In genomic region chr3:141332436-141332835, GRCh38 we compare ENCODE assay signal across 14 cellular contexts. TPM values are rescaled to one million over a fixed set of nuclear protein-coding genes. Genes with fewer than 3 reads are reported as not detected.
DNase-seq lines count a peak whose midpoint lies in the region; ATAC-seq and TF ChIP-seq lines count a peak whose summit lies in the region.
"Had no signal": no experiment of that assay in that cellular context is flagged by ENCODE, and none has a peak within 500 bp of the region (broad histone marks: within the 10 kb centered on the region; RNA-seq: fewer than 3 reads in every experiment).

No MANE protein-coding gene starts in this region.

- no peaks in the 10 kb centered on the region for H3K36me3 Mint-ChIP-seq in type B pancreatic cell
- H3K36me3 Mint-ChIP-seq: CD8-positive, alpha-beta T cell had no signal

- H3K4me1 Mint-ChIP-seq in type B pancreatic cell (ENCODE audit: unreplicated experiment) = peaks cover 37% of the 10 kb centered on the region

- H3K36me3 ChIP-seq in cardiac muscle cell = no peaks in the 10 kb centered on the region
- no peaks in the 10 kb centered on the region for H3K36me3 ChIP-seq in muscle layer of duodenum (ENCODE audit: control insufficient read depth in 1 of 2, insufficient read depth in 2 of 2, low read length in 2 of 2)

- no peak for ATAC-seq in Right ventricle myocardium inferior
- ATAC-seq in GM19324 (IDR thresholded peaks at IDR 0.05; ENCODE audit: low FRiP score, unreplicated experiment) = no peak
- ATAC-seq: CD8-positive, alpha-beta T cell; stimulated activated naive CD8-positive, alpha-beta T cell treated with anti-CD3 and anti-CD28 coated beads, Interleukin-15, Interleukin-2, amounts not matched to agents 100 U/mL and 50 U/mL, for 24 hours had no signal

- H3K27ac ChIP-seq in cardiac muscle cell (peak overlapping the region; percentile 45), coronary artery (peak overlapping the region; percentile 8 to 68), muscle layer of duodenum (ENCODE audit: low read length) (peak overlapping the region; percentile 1)
- H3K27ac ChIP-seq: KMS-11 had no signal

- TF ChIP-seq CTCF in cardiac muscle cell (IDR thresholded peaks at IDR 0.05; ENCODE audit: low read depth, low read length) (no peak), coronary artery (IDR thresholded peaks at IDR 0.05) (no peak), type B pancreatic cell (conservative IDR thresholded peaks at IDR 0.05) (no peak), GM10266 (IDR thresholded peaks at IDR 0.05; ENCODE audit: control insufficient read depth, insufficient read depth, low read depth, missing control alignments) (no peak)

- H3K9me3 Mint-ChIP-seq in type B pancreatic cell = no peaks in the 10 kb centered on the region
- H3K9me3 Mint-ChIP-seq: activated CD4-positive, alpha-beta memory T cell treated with anti-CD3 and anti-CD28 coated beads, Interleukin-2, amount 10 ng/mL, durations not matched to agents 7 days and 5 days; CD8-positive, alpha-beta T cell had no signal

- intact Hi-C loops in Right ventricle myocardium inferior (cut with DNase I) = no loop called here

- H3K27ac Mint-ChIP-seq in type B pancreatic cell = peak overlapping the region; percentile 5
- H3K27ac Mint-ChIP-seq: activated CD4-positive, alpha-beta memory T cell treated with anti-CD3 and anti-CD28 coated beads, Interleukin-2, amount 10 ng/mL, durations not matched to agents 7 days and 5 days; activated T-cell treated with anti-CD3 and anti-CD28 coated beads, Interleukin-2, amount 50 U/mL, for 72 hours; CD8-positive, alpha-beta T cell had no signal

- no peak for DNase-seq in cardiac muscle cell (ENCODE audit: low read depth in 1 of 2, low spot score in 1 of 2)
- no peak for DNase-seq in Right ventricle myocardium inferior (ENCODE audit: missing footprints)
- DNase-seq in coronary artery (ENCODE audit: low spot score) = no peak
- no peak for DNase-seq in type B pancreatic cell (ENCODE audit: extremely low spot score, unreplicated experiment)
- no peak for DNase-seq in GM10266 (ENCODE audit: extremely low spot score)
- no peak for DNase-seq in stimulated activated CD4-positive, alpha-beta T cell treated with anti-CD3 and anti-CD28 coated beads, Interleukin-4, amount 100 ng/mL, for 24 hours
- DNase-seq: activated CD4-positive, alpha-beta memory T cell treated with anti-CD3 and anti-CD28 coated beads, Interleukin-2, amount 10 ng/mL, durations not matched to agents 7 days and 5 days; activated T-cell treated with anti-CD3 and anti-CD28 coated beads, Interleukin-2, amount 50 U/mL, for 72 hours; CD8-positive, alpha-beta T cell; NCI-H1436 treated with DMSO at 0.1 percent for 48 hours; stimulated activated naive CD8-positive, alpha-beta T cell treated with anti-CD3 and anti-CD28 coated beads, Interleukin-15, Interleukin-2, amounts not matched to agents 100 U/mL and 50 U/mL, for 24 hours had no signal

- H3K27me3 Mint-ChIP-seq in type B pancreatic cell = no peaks in the 10 kb centered on the region
- H3K27me3 Mint-ChIP-seq: activated CD4-positive, alpha-beta memory T cell treated with anti-CD3 and anti-CD28 coated beads, Interleukin-2, amount 10 ng/mL, durations not matched to agents 7 days and 5 days had no signal

- H3K9me3 ChIP-seq in cardiac muscle cell (ENCODE audit: low read depth) (no peaks in the 10 kb centered on the region), muscle layer of duodenum (ENCODE audit: control insufficient read depth in 1 of 2, low read length in 2 of 2) (no peaks in the 10 kb centered on the region)

- H3K4me3 ChIP-seq in cardiac muscle cell = no peak overlapping the region
- no peak overlapping the region for H3K4me3 ChIP-seq in coronary artery
- no peak overlapping the region for H3K4me3 ChIP-seq in muscle layer of duodenum (ENCODE audit: low read depth in 1 of 2, low read length in 2 of 2)

- H3K4me1 ChIP-seq in cardiac muscle cell (ENCODE audit: low read depth) = peaks cover 11% of the 10 kb centered on the region
- H3K4me1 ChIP-seq in muscle layer of duodenum (ENCODE audit: control insufficient read depth in 1 of 2, insufficient read depth in 2 of 2, low read length in 2 of 2) = no peaks in the 10 kb centered on the region

- no peak overlapping the region for H3K4me3 Mint-ChIP-seq in type B pancreatic cell
- H3K4me3 Mint-ChIP-seq: activated CD4-positive, alpha-beta memory T cell treated with anti-CD3 and anti-CD28 coated beads, Interleukin-2, amount 10 ng/mL, durations not matched to agents 7 days and 5 days; CD8-positive, alpha-beta T cell had no signal

- H3K27me3 ChIP-seq in cardiac muscle cell (no peaks in the 10 kb centered on the region), muscle layer of duodenum (ENCODE audit: low read depth, low read length) (no peaks in the 10 kb centered on the region)

RNA-seq across cellular contexts. Expression of gene ZBTB38, which starts 35.9 kb away (rescaled TPM):
- total RNA-seq in cardiac muscle cell (22.5 and 35.9 TPM in 2 replicates), Right ventricle myocardium inferior (102 TPM), type B pancreatic cell (ENCODE audit: low replicate concordance) (29.4 and 35.4 TPM in 2 replicates)
- polyA plus RNA-seq in cardiac muscle cell = 12.9 and 20.1 TPM in 2 replicates
